ENCODE assay signal across 21 cellular contexts in genomic region chr22:27580311-27580897, GRCh38.
DNase-seq lines count a peak whose midpoint lies in the region; FAIRE-seq and TF ChIP-seq lines count a peak whose summit lies in the region.
"Had no signal": no experiment of that assay in that cellular context is flagged by ENCODE, and none has a peak within 500 bp of the region (broad histone marks: within the 10 kb centered on the region; RNA-seq: fewer than 3 reads in every experiment).

No MANE protein-coding gene starts in this region.

- intact Hi-C loops in MCF 10A (cut with micrococcal nuclease) = no loop called here
- intact Hi-C loops in mammary epithelial cell (cut with micrococcal nuclease) = no loop called here

- no peak overlapping the region for H3K56ac ChIP-seq in H1 (replicated peaks; ENCODE audit: insufficient read length, low read depth, low read length)

- H3K79me1 ChIP-seq in H1 (ENCODE audit: low read depth, low read length) = no peaks in the 10 kb centered on the region

- H3K79me2 ChIP-seq in mammary epithelial cell (ENCODE audit: insufficient read depth, low read length) (no peaks in the 10 kb centered on the region), H1 (ENCODE audit: control insufficient read depth in 1 of 2, insufficient read depth in 2 of 2, low read length in 2 of 2) (no peaks in the 10 kb centered on the region)

- no peak overlapping the region for H3K27ac Mint-ChIP-seq in MCF 10A (ENCODE audit: low read depth, unreplicated experiment)
- H3K27ac Mint-ChIP-seq: CD4-positive, CD25-positive, alpha-beta regulatory T cell; memory B cell; naive thymus-derived CD8-positive, alpha-beta T cell had no signal

- H2BK15ac ChIP-seq in H1 (ENCODE audit: low read length) = no peak overlapping the region

- H2BK12ac ChIP-seq in H1 (ENCODE audit: low read depth, low read length) = 0 out of 2 replicates have a peak overlapping the region, but pooled peaks have one; percentile 75

- H3K9ac ChIP-seq in mammary epithelial cell (ENCODE audit: insufficient read depth, low read length) (no peak overlapping the region), H1 (replicated peaks in 1 of 4; ENCODE audit: extremely low read depth in 1 of 4, low read depth in 3 of 4, low read length in 3 of 4) (no peak overlapping the region)

- no peak for TF ChIP-seq EP300 in H1 (IDR thresholded peaks at IDR 0.05; ENCODE audit: borderline replicate concordance in 1 of 2, low read depth in 2 of 2, low read length in 2 of 2)

- H3K4ac ChIP-seq in H1 (replicated peaks; ENCODE audit: insufficient read length, low read depth, low read length) = no peak overlapping the region

- TF ChIP-seq CTCF in MCF 10A (IDR thresholded peaks at IDR 0.05; ENCODE audit: unreplicated experiment) (no peak), mammary epithelial cell (conservative IDR thresholded peaks at IDR 0.05 in 1 of 2, IDR thresholded peaks at IDR 0.05 in 1 of 2; ENCODE audit: extremely low read depth in 1 of 2, insufficient read depth in 1 of 2, low read depth in 1 of 2, low read length in 2 of 2) (no peak), H1 (IDR thresholded peaks at IDR 0.05; ENCODE audit: control extremely low read depth in 1 of 3, insufficient read depth in 1 of 3, low read depth in 1 of 3, low read length in 3 of 3) (no peak)

- H3K4me3 Mint-ChIP-seq in MCF 10A (ENCODE audit: unreplicated experiment) = no peak overlapping the region
- H3K4me3 Mint-ChIP-seq: CD4-positive, CD25-positive, alpha-beta regulatory T cell; memory B cell; naive thymus-derived CD8-positive, alpha-beta T cell had no signal

- H3K9me3 ChIP-seq in mammary epithelial cell (replicated peaks; ENCODE audit: insufficient read depth, low read length) (no peaks in the 10 kb centered on the region), H1 (ENCODE audit: insufficient read depth in 2 of 2, low read depth in 1 of 2, low read length in 1 of 2) (no peaks in the 10 kb centered on the region)
- H3K9me3 ChIP-seq: Peyer's patch had no signal

- H4K8ac ChIP-seq in H1 (ENCODE audit: extremely low read depth, insufficient read depth, low read length) = no peak overlapping the region

- H3K4me1 Mint-ChIP-seq in MCF 10A (ENCODE audit: insufficient read depth, unreplicated experiment) = peaks cover 15% of the 10 kb centered on the region
- H3K4me1 Mint-ChIP-seq: CD4-positive, CD25-positive, alpha-beta regulatory T cell; memory B cell; naive thymus-derived CD8-positive, alpha-beta T cell had no signal

- dilution Hi-C loops in mammary epithelial cell (cut with HindIII; ENCODE audit: low sequenced_read_pairs) = no loop called here

- DNase-seq in MCF 10A (ENCODE audit: unreplicated experiment) (peak; percentile 29), mammary epithelial cell (no peak), RCC 7860 (ENCODE audit: low spot score) (peak; percentile 20), H1 (ENCODE audit: low read depth in 1 of 2, low spot score in 2 of 2) (no peak), urothelium cell line (ENCODE audit: low spot score) (no peak), G401 (ENCODE audit: low spot score) (no peak), D341Med (ENCODE audit: low spot score) (no peak)
- DNase-seq in stimulated activated naive CD4-positive, alpha-beta T cell (lab: John Stamatoyannopoulos, UW) = no peak
- DNase-seq: activated CD4-positive, alpha-beta T cell treated with anti-CD3 and anti-CD28 coated beads, Interleukin-2, amount 50 U/mL, for 1 hour; amygdala; CD4-positive, CD25-positive, alpha-beta regulatory T cell; effector memory CD4-positive, alpha-beta T cell; hypothalamus; KBM-7; kidney; naive thymus-derived CD8-positive, alpha-beta T cell; NCI-H1417; Peyer's patch; SW 1271 had no signal

- 84% methylated on average over 12 of the region's 13 CpGs for WGBS in mammary epithelial cell (ENCODE audit: low coverage, missing lambda C conversion rate)
- 86% methylated on average over 12 of the region's 13 CpGs; no CpG with 5 or more reads in 1 of the 2 experiments for WGBS in H1 (ENCODE audit: extremely low coverage in 1 of 2, insufficient coverage in 1 of 2, insufficient read length in 1 of 2, insufficient replicate concordance in 2 of 2, low coverage in 1 of 2, low lambda C conversion rate in 2 of 2, missing lambda C conversion rate in 1 of 2), 2 experiments

- in situ Hi-C loops in mammary epithelial cell (cut with MboI; ENCODE audit: low sequenced_read_pairs in 2 of 2) (no loop called here), G401 (cut with HindIII; ENCODE audit: low sequenced_read_pairs) (no loop called here)

- no TSS peak for BruUV-seq in MCF 10A (replicated peaks; lab: Mats Ljungman, UMichigan)
- BruUV-seq in mammary epithelial cell (replicated peaks; lab: Mats Ljungman, UMichigan) = no TSS peak

- H2BK20ac ChIP-seq in H1 (ENCODE audit: low read length) = no peak overlapping the region

- CTCF ChIA-PET in MCF 10A (lab: Yijun Ruan, JAX) (interaction anchor here (1.0 kb wide), 1 partner anchor 174 kb away, joined by 3 read pairs; no protein-coding TSS in a partner anchor), mammary epithelial cell (lab: Charles Lee; ENCODE audit: low non-redundant PET) (no interaction called here), H1 (lab: Charles Lee; ENCODE audit: partially characterized antibody) (interaction anchor here (1.1 to 1.7 kb wide), 2 partner anchors 11 to 823 kb away, joined by 3 to 5 read pairs; no protein-coding TSS in a partner anchor)

- H3K4me1 ChIP-seq in mammary epithelial cell (ENCODE audit: insufficient read depth, low read length) = peaks cover 3% of the 10 kb centered on the region
- no peaks in the 10 kb centered on the region; a peak in 1 of 7 replicates for H3K4me1 ChIP-seq in H1 (replicated peaks in 1 of 4; ENCODE audit: control insufficient read depth in 3 of 4, insufficient read depth in 4 of 4, low read length in 3 of 4)
- H3K4me1 ChIP-seq: Peyer's patch had no signal

- H3K27me3 Mint-ChIP-seq in MCF 10A (ENCODE audit: insufficient read depth, unreplicated experiment) = no peaks in the 10 kb centered on the region

- peak overlapping the region; percentile 84; the same call in 1 of the 2 replicates for H2AK5ac ChIP-seq in H1 (ENCODE audit: low read depth, low read length)

- no peak overlapping the region for H3K23ac ChIP-seq in H1 (ENCODE audit: insufficient read length)

- TF ChIP-seq RAD21 in H1 (IDR thresholded peaks at IDR 0.05 in 1 of 2, conservative IDR thresholded peaks at IDR 0.05 in 1 of 2; ENCODE audit: low read depth in 2 of 2, low read length in 2 of 2) = 0 out of 4 replicates have a peak, but pooled peaks of 1 of the 2 experiments have one; percentile 3

- H4K5ac ChIP-seq in H1 (ENCODE audit: insufficient read length, low read depth, low read length) = no peak overlapping the region

- H3K9me3 Mint-ChIP-seq in MCF 10A (ENCODE audit: unreplicated experiment) = no peaks in the 10 kb centered on the region
- H3K9me3 Mint-ChIP-seq: CD4-positive, CD25-positive, alpha-beta regulatory T cell; memory B cell had no signal

- no peaks in the 10 kb centered on the region for H3K36me3 Mint-ChIP-seq in MCF 10A (ENCODE audit: insufficient read depth, unreplicated experiment)
- H3K36me3 Mint-ChIP-seq: CD4-positive, CD25-positive, alpha-beta regulatory T cell; memory B cell; naive thymus-derived CD8-positive, alpha-beta T cell had no signal

- no peaks in the 10 kb centered on the region for H3K27me3 ChIP-seq in mammary epithelial cell (ENCODE audit: insufficient read depth, low read length)
- H3K27me3 ChIP-seq in H1 (replicated peaks in 1 of 4; ENCODE audit: control insufficient read depth in 3 of 4, extremely low read depth in 1 of 4, insufficient read depth in 3 of 4, low read length in 3 of 4) = peaks cover 0 to 12% (median 7%) of the 10 kb centered on the region in 4 experiments; a peak in 3 of 7 replicates
- H3K27me3 ChIP-seq: Peyer's patch had no signal

- no peaks in the 10 kb centered on the region for H4K20me1 ChIP-seq in mammary epithelial cell (ENCODE audit: insufficient read depth, low read length)
- peaks cover 0 to 7% of the 10 kb centered on the region in 2 experiments for H4K20me1 ChIP-seq in H1 (replicated peaks in 1 of 2; ENCODE audit: control insufficient read depth in 1 of 2, insufficient read depth in 2 of 2, low read length in 2 of 2)

- H3K18ac ChIP-seq in H1 (ENCODE audit: extremely low read depth, low read length) = no peak overlapping the region

- H2AFZ ChIP-seq in mammary epithelial cell (ENCODE audit: low read depth, low read length) (no peak overlapping the region), H1 (ENCODE audit: low read length) (no peak overlapping the region)

- TF ChIP-seq POLR2A in H1 (IDR thresholded peaks at IDR 0.05; ENCODE audit: control extremely low read depth in 1 of 2, low read depth in 2 of 2, low read length in 2 of 2) = no peak

- no peak for FAIRE-seq in RCC 7860 (lab: Jason Lieb, UNC)
- no peak for FAIRE-seq in H1 (lab: Jason Lieb, UNC)
- peak; percentile 92 for FAIRE-seq in urothelium cell line (lab: Jason Lieb, UNC)
- FAIRE-seq: kidney had no signal

- H3K27ac ChIP-seq in mammary epithelial cell (ENCODE audit: insufficient read depth, low read depth, low read length) = no peak overlapping the region
- no peak overlapping the region for H3K27ac ChIP-seq in H1 (ENCODE audit: low read depth, low read length)
- H3K27ac ChIP-seq: Peyer's patch, skin epidermis had no signal

- H3K4me2 ChIP-seq in mammary epithelial cell (ENCODE audit: insufficient read depth, low read depth, low read length) = no peak overlapping the region
- H3K4me2 ChIP-seq in H1 (ENCODE audit: insufficient read depth in 1 of 2, low read depth in 2 of 2, low read length in 2 of 2) = no peak overlapping the region

- H3K14ac ChIP-seq in H1 (ENCODE audit: insufficient read length) = no peak overlapping the region

- H3K4me3 ChIP-seq in mammary epithelial cell (replicated peaks in 1 of 3; ENCODE audit: insufficient read depth in 1 of 3, low read depth in 2 of 3, low read length in 3 of 3) (no peak overlapping the region), H1 (ENCODE audit: extremely low read depth in 1 of 4, insufficient read depth in 2 of 4, low read depth in 3 of 4, low read length in 4 of 4) (no peak overlapping the region)
- H3K4me3 ChIP-seq: Peyer's patch, skin epidermis had no signal

- no peak overlapping the region for H2BK120ac ChIP-seq in H1 (replicated peaks; ENCODE audit: low read depth, low read length)

- no peak overlapping the region for H4K91ac ChIP-seq in H1 (replicated peaks; ENCODE audit: insufficient read length, low read length)

- no peak overlapping the region for H2BK5ac ChIP-seq in H1 (ENCODE audit: low read depth, low read length)

- H3K23me2 ChIP-seq in H1 (ENCODE audit: low read depth, low read length) = peaks cover 2% of the 10 kb centered on the region; the same call in 1 of the 2 replicates

- POLR2A ChIA-PET in MCF 10A (lab: Yijun Ruan, JAX) (no interaction called here), H1 (lab: Charles Lee; ENCODE audit: partially characterized antibody) (interaction anchor here (1.5 kb wide), 2 partner anchors 11 to 13 kb away, joined by 3 read pairs; no protein-coding TSS in a partner anchor)

- no peaks in the 10 kb centered on the region for H3K36me3 ChIP-seq in mammary epithelial cell (ENCODE audit: insufficient read depth, low read length)
- no peaks in the 10 kb centered on the region for H3K36me3 ChIP-seq in H1 (ENCODE audit: control insufficient read depth in 2 of 4, insufficient read depth in 4 of 4, low read length in 3 of 4)
- H3K36me3 ChIP-seq: Peyer's patch had no signal

TF ChIP-seq in H1, 55 proteins besides CTCF, POLR2A, EP300 and RAD21:
- no peak for TF ChIP-seq KDM4A (IDR thresholded peaks at IDR 0.05; ENCODE audit: low read depth, low read length, severe bottlenecking)

Comparison
In these comparisons a context has a peak if more than half of its experiments do, and no peak if none do; other contexts are left out.
1. DNase-seq: peak in MCF 10A (single experiment) and RCC 7860 (single experiment); none in mammary epithelial cell (single experiment), H1 (0 of 2), urothelium cell line (single experiment), stimulated activated naive CD4-positive, alpha-beta T cell (0 of 6), G401 (single experiment) and D341Med (single experiment).